In the genomic region with DNA sequence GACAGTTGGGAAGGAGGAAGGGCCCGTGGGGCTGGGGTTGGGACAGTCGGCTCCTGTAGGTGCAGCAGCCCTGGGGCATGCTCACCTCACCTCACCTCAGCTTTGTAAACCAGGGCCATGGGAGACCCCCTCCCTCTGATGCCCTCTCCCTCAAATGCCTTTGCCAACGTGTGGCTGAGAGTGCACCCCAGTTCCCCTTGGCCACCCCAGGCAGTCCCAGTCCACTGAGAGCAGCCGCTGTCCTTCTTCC, we compare ENCODE assay signal across 8 cellular contexts. TPM values are rescaled to one million over a fixed set of nuclear protein-coding genes. Genes with fewer than 3 reads are reported as not detected.
A peak's percentile ranks its signal among the peaks of the same experiment; 100 is the strongest.
DNase-seq lines count a peak whose midpoint lies in the region; ATAC-seq and TF ChIP-seq lines count a peak whose summit lies in the region.

No MANE protein-coding gene starts in this region.

- H3K4me1 ChIP-seq in SJCRH30 = peaks cover 49% of the 10 kb centered on the region
- H3K4me1 ChIP-seq in esophagus squamous epithelium = peaks cover 44 to 69% (median 50%) of the 10 kb centered on the region in 3 donors

- H3K4me3 ChIP-seq in SJCRH30 (peak overlapping the region; percentile 44), esophagus squamous epithelium (peak overlapping the region; percentile 5 to 95 (median 84)), retinal pigment epithelial cell (ENCODE audit: low read length) (peak overlapping the region; percentile 2)

- H3K27me3 ChIP-seq in SJCRH30 (no peaks in the 10 kb centered on the region), esophagus squamous epithelium (no peaks in the 10 kb centered on the region)

- no peak for TF ChIP-seq POLR2A in esophagus squamous epithelium (IDR thresholded peaks at IDR 0.05)

- DNase-seq in SJCRH30 (peak in 1 of 2 experiments; percentile 45), esophagus squamous epithelium (lab: John Stamatoyannopoulos, UW) (no peak), retinal pigment epithelial cell (ENCODE audit: low read depth) (no peak), NCI-H345 (lab: John Stamatoyannopoulos, UW) (no peak), pons (ENCODE audit: low spot score) (no peak)

- H3K36me3 ChIP-seq in SJCRH30 (no peaks in the 10 kb centered on the region), esophagus squamous epithelium (peaks cover 0 to 14% (median 5%) of the 10 kb centered on the region in 3 donors)

- no peak for TF ChIP-seq CTCF in esophagus squamous epithelium (IDR thresholded peaks at IDR 0.05)
- no peak for TF ChIP-seq CTCF in retinal pigment epithelial cell (conservative IDR thresholded peaks at IDR 0.05; ENCODE audit: low read depth, low read length)

- H3K27ac ChIP-seq in SJCRH30 (peak overlapping the region; percentile 98), esophagus squamous epithelium (peak overlapping the region; percentile 99 to 100 (median 100))

- intact Hi-C loops in esophagus squamous epithelium (cut with DNase I) = loop anchor here (5.0 kb wide), 1 partner anchor 36 kb away; a partner anchor contains a TSS

- 3% methylated on average over 4 of the region's 4 CpGs; no CpG with 5 or more reads in 1 of the 2 donors for WGBS in esophagus squamous epithelium, 2 donors

- no peaks in the 10 kb centered on the region for H3K9me3 ChIP-seq in SJCRH30 (replicated peaks)
- no peaks in the 10 kb centered on the region for H3K9me3 ChIP-seq in esophagus squamous epithelium

- ATAC-seq in GM18907 (IDR thresholded peaks at IDR 0.05; ENCODE audit: unreplicated experiment) (peak; percentile 0), GM19328 (IDR thresholded peaks at IDR 0.05; ENCODE audit: unreplicated experiment) (no peak), GM18517 (IDR thresholded peaks at IDR 0.05; ENCODE audit: unreplicated experiment) (no peak)

RNA-seq across cellular contexts. Expression of a gene that starts 4.2 kb away (rescaled TPM):
- total RNA-seq in SJCRH30 (2014; rRNA removed; shearing (Covaris generic)) = 6.2 and 12.8 TPM in 2 replicates
- total RNA-seq in esophagus squamous epithelium = 100 to 1,000 TPM in 3 of 4 donors, 10 to 100 TPM in 1; 30.6 to 705 (median 357) TPM

RNA-seq across cellular contexts. Expression of a gene that starts 31.9 kb away (rescaled TPM):
- 21.0 and 22.2 TPM in 2 replicates for total RNA-seq in SJCRH30 (2014; rRNA removed; shearing (Covaris generic))
- 10 to 100 TPM; 44.1 to 88.7 (median 81.0) TPM for total RNA-seq in esophagus squamous epithelium

RNA-seq across cellular contexts. Expression of a gene that starts 35.9 kb away (rescaled TPM):
- 1.1 and 1.3 TPM in 2 replicates for total RNA-seq in SJCRH30 (2014; rRNA removed; shearing (Covaris generic))
- 1 to 10 TPM; 1.9 to 7.7 (median 4.0) TPM for total RNA-seq in esophagus squamous epithelium

Comparison
In these comparisons a context has a peak if more than half of its experiments do, and no peak if none do; other contexts are left out.
1. H3K4me3 ChIP-seq: peak in every context shown above with its lines; median percentile 84 in esophagus squamous epithelium; 44 in SJCRH30; 2 in retinal pigment epithelial cell.